Comparison of ENCODE assay signal across 25 cellular contexts in genomic region chr18:74630804-74631203, GRCh38. TPM values are rescaled to one million over a fixed set of nuclear protein-coding genes. Genes with fewer than 3 reads are reported as not detected.
DNase-seq lines count a peak whose midpoint lies in the region; ATAC-seq and TF ChIP-seq lines count a peak whose summit lies in the region.
"Had no signal": no experiment of that assay in that cellular context is flagged by ENCODE, and none has a peak within 500 bp of the region (broad histone marks: within the 10 kb centered on the region; RNA-seq: fewer than 3 reads in every experiment).

No MANE protein-coding gene starts in this region.

- no peak for TF ChIP-seq CTCF in CD4-positive, alpha-beta T cell (IDR thresholded peaks at IDR 0.05)

- CTCF ChIA-PET in CD4-positive, alpha-beta T cell (lab: Charles Lee) = interaction anchor here (1.2 to 1.5 kb wide), 2 partner anchors 32 to 33 kb away, joined by 3 to 4 read pairs; partner anchors contain the start of gene ZNF407
- CTCF ChIA-PET in activated CD4-positive, alpha-beta memory T cell treated with anti-CD3 and anti-CD28 coated beads, Interleukin-2, amount 10 ng/mL, durations not matched to agents 7 days and 5 days (lab: Charles Lee) = interaction anchor here (1.3 kb wide), 1 partner anchor 12 kb away, joined by 3 read pairs; no protein-coding TSS in a partner anchor
- CTCF ChIA-PET in naive thymus-derived CD4-positive, alpha-beta T cell (lab: Charles Lee) = interaction anchor here (1.0 kb wide), 1 partner anchor 606 kb away, joined by 3 read pairs; no protein-coding TSS in a partner anchor

- ATAC-seq in CD4-positive, alpha-beta T cell (ENCODE audit: poor library complexity) = no peak
- ATAC-seq in naive thymus-derived CD4-positive, alpha-beta T cell = no peak
- ATAC-seq in HG03159 (IDR thresholded peaks at IDR 0.05; ENCODE audit: unreplicated experiment) (no peak), HG03521 (IDR thresholded peaks at IDR 0.05; ENCODE audit: unreplicated experiment) (no peak)
- ATAC-seq: heart right ventricle, psoas muscle had no signal

- no peaks in the 10 kb centered on the region for H3K9me3 Mint-ChIP-seq in activated CD4-positive, alpha-beta T cell treated with anti-CD3 and anti-CD28 coated beads, Interleukin-2, amount 10 ng/mL, durations not matched to agents 24 days and 14 days
- H3K9me3 Mint-ChIP-seq in CD4-positive, alpha-beta T cell = no peaks in the 10 kb centered on the region
- no peaks in the 10 kb centered on the region for H3K9me3 Mint-ChIP-seq in activated CD4-positive, alpha-beta memory T cell treated with anti-CD3 and anti-CD28 coated beads, Interleukin-2, amount 10 ng/mL, durations not matched to agents 7 days and 5 days
- peaks cover 0 to 4% (median 0%) of the 10 kb centered on the region in 11 donors for H3K9me3 Mint-ChIP-seq in naive thymus-derived CD4-positive, alpha-beta T cell
- H3K9me3 Mint-ChIP-seq: activated T-cell treated with anti-CD3 and anti-CD28 coated beads, Interleukin-2, amount 50 U/mL, for 4 hours; brain had no signal

- peaks cover 0 to 3% (median 0%) of the 10 kb centered on the region in 3 experiments for H3K36me3 ChIP-seq in naive thymus-derived CD4-positive, alpha-beta T cell (ENCODE audit: control insufficient read depth in 2 of 3, insufficient read depth in 3 of 3, low read length in 3 of 3)

- peaks cover 24 to 44% of the 10 kb centered on the region in 2 donors for H3K4me1 ChIP-seq in naive thymus-derived CD4-positive, alpha-beta T cell (ENCODE audit: control insufficient read depth in 2 of 2, insufficient read depth in 2 of 2, low read length in 2 of 2)
- H3K4me1 ChIP-seq: adrenal gland, Caco-2, psoas muscle had no signal

- H3K27ac ChIP-seq in CD4-positive, alpha-beta T cell (ENCODE audit: low read depth, low read length) = no peak overlapping the region
- H3K27ac ChIP-seq in naive thymus-derived CD4-positive, alpha-beta T cell (ENCODE audit: low read depth, low read length) = peak overlapping the region; percentile 59
- H3K27ac ChIP-seq: adrenal gland, heart right ventricle, psoas muscle had no signal

- H3K4me1 Mint-ChIP-seq in activated CD4-positive, alpha-beta T cell treated with anti-CD3 and anti-CD28 coated beads, Interleukin-2, amount 10 ng/mL, durations not matched to agents 24 days and 14 days = peaks cover 38% of the 10 kb centered on the region
- peaks cover 68% of the 10 kb centered on the region for H3K4me1 Mint-ChIP-seq in CD4-positive, alpha-beta T cell (ENCODE audit: low read depth)
- H3K4me1 Mint-ChIP-seq in activated CD4-positive, alpha-beta memory T cell treated with anti-CD3 and anti-CD28 coated beads, Interleukin-2, amount 10 ng/mL, durations not matched to agents 7 days and 5 days = peaks cover 35% of the 10 kb centered on the region
- peaks cover 46 to 84% (median 67%) of the 10 kb centered on the region in 7 donors for H3K4me1 Mint-ChIP-seq in naive thymus-derived CD4-positive, alpha-beta T cell
- H3K4me1 Mint-ChIP-seq: brain had no signal

- H3K27me3 Mint-ChIP-seq in activated CD4-positive, alpha-beta T cell treated with anti-CD3 and anti-CD28 coated beads, Interleukin-2, amount 10 ng/mL, durations not matched to agents 24 days and 14 days = no peaks in the 10 kb centered on the region
- H3K27me3 Mint-ChIP-seq in CD4-positive, alpha-beta T cell = no peaks in the 10 kb centered on the region
- H3K27me3 Mint-ChIP-seq in activated CD4-positive, alpha-beta memory T cell treated with anti-CD3 and anti-CD28 coated beads, Interleukin-2, amount 10 ng/mL, durations not matched to agents 7 days and 5 days = no peaks in the 10 kb centered on the region
- H3K27me3 Mint-ChIP-seq in naive thymus-derived CD4-positive, alpha-beta T cell = no peaks in the 10 kb centered on the region
- H3K27me3 Mint-ChIP-seq: brain had no signal

- H3K27me3 ChIP-seq in CD4-positive, alpha-beta T cell (ENCODE audit: control insufficient read depth, insufficient read depth, low read length) = no peaks in the 10 kb centered on the region
- H3K27me3 ChIP-seq in naive thymus-derived CD4-positive, alpha-beta T cell (ENCODE audit: control insufficient read depth in 2 of 2, insufficient read depth in 2 of 2, low read length in 2 of 2) = no peaks in the 10 kb centered on the region
- H3K27me3 ChIP-seq: adrenal gland, heart right ventricle, SJSA1 had no signal

- DNase-seq in activated CD4-positive, alpha-beta T cell treated with anti-CD3 and anti-CD28 coated beads, Interleukin-2, amount 10 ng/mL, durations not matched to agents 24 days and 14 days = no peak
- no peak for DNase-seq in activated CD4-positive, alpha-beta T cell treated with anti-CD3 and anti-CD28 coated beads, Interleukin-2, amount 50 U/mL, for 48 hours
- DNase-seq in CD4-positive, alpha-beta T cell = no peak
- DNase-seq in activated CD4-positive, alpha-beta memory T cell treated with anti-CD3 and anti-CD28 coated beads, Interleukin-2, amount 10 ng/mL, durations not matched to agents 7 days and 5 days = no peak
- DNase-seq in naive thymus-derived CD4-positive, alpha-beta T cell = no peak
- no peak for DNase-seq in head of caudate nucleus
- DNase-seq: activated T-cell treated with anti-CD3 and anti-CD28 coated beads, Interleukin-2, amount 50 U/mL, for 4 hours; adrenal gland; AML-193; Caco-2; effector CD8-positive, alpha-beta T cell; foreskin fibroblast; heart right ventricle; mammary epithelial cell; NCI-H1105; NCI-H1930; NCI-H2227 treated with DMSO at 0.1 percent for 48 hours; NCI-H748 treated with DMSO at 0.1 percent for 48 hours; psoas muscle; stimulated activated CD8-positive, alpha-beta memory T cell treated with anti-CD3 and anti-CD28 coated beads, Interleukin-4, amount 100 ng/mL, for 48 hours; substantia nigra had no signal

- intact Hi-C loops in activated CD4-positive, alpha-beta T cell treated with anti-CD3 and anti-CD28 coated beads, Interleukin-2, amount 10 ng/mL, durations not matched to agents 24 days and 14 days (cut with micrococcal nuclease) = loop anchor here (2.0 to 10.0 kb wide), 2 partner anchors 34 to 444 kb away; partner anchors contain the start of gene ZNF407
- intact Hi-C loops in CD4-positive, alpha-beta T cell (cut with DNase I, micrococcal nuclease) = loop anchor here in 1 of 2 experiments (1.0 kb wide), 1 partner anchor 8 kb away; no protein-coding TSS in a partner anchor
- intact Hi-C loops in naive thymus-derived CD4-positive, alpha-beta T cell (cut with micrococcal nuclease) = loop anchor here (1.0 to 5.0 kb wide), 6 partner anchors 12 to 616 kb away; partner anchors contain the start of genes ZNF407 (in 2 of the 2) and TSHZ1 (in 1 of the 2)
- intact Hi-C loops in head of caudate nucleus (cut with DNase I) = no loop called here

- peak overlapping the region; percentile 83 for H3K4me3 Mint-ChIP-seq in activated CD4-positive, alpha-beta T cell treated with anti-CD3 and anti-CD28 coated beads, Interleukin-2, amount 10 ng/mL, durations not matched to agents 24 days and 14 days
- peak overlapping the region; percentile 64 for H3K4me3 Mint-ChIP-seq in CD4-positive, alpha-beta T cell
- H3K4me3 Mint-ChIP-seq in activated CD4-positive, alpha-beta memory T cell treated with anti-CD3 and anti-CD28 coated beads, Interleukin-2, amount 10 ng/mL, durations not matched to agents 7 days and 5 days = no peak overlapping the region
- H3K4me3 Mint-ChIP-seq in naive thymus-derived CD4-positive, alpha-beta T cell = peak overlapping the region; percentile 68 to 91 (median 86)
- H3K4me3 Mint-ChIP-seq: brain had no signal

- POLR2A ChIA-PET in CD4-positive, alpha-beta T cell (lab: Charles Lee) = interaction anchor here (0.9 to 4.7 kb wide), 9 partner anchors 7 to 579 kb away, joined by 3 to 53 read pairs (median 7); partner anchors contain the start of genes PTGR3, TSHZ1 and ZNF407
- POLR2A ChIA-PET in activated CD4-positive, alpha-beta memory T cell treated with anti-CD3 and anti-CD28 coated beads, Interleukin-2, amount 10 ng/mL, durations not matched to agents 7 days and 5 days (lab: Charles Lee) = interaction anchor here (1.3 to 2.6 kb wide), 2 partner anchors 33 to 440 kb away, joined by 3 to 20 read pairs; partner anchors contain the start of gene ZNF407
- POLR2A ChIA-PET in naive thymus-derived CD4-positive, alpha-beta T cell (lab: Charles Lee) = interaction anchor here (0.7 to 7.2 kb wide), 9 partner anchors 10 to 615 kb away, joined by 3 to 70 read pairs (median 4); partner anchors contain the start of genes TSHZ1 and ZNF407

- peaks cover 36% of the 10 kb centered on the region for H3K36me3 Mint-ChIP-seq in activated CD4-positive, alpha-beta T cell treated with anti-CD3 and anti-CD28 coated beads, Interleukin-2, amount 10 ng/mL, durations not matched to agents 24 days and 14 days (ENCODE audit: low read depth)
- peaks cover 29% of the 10 kb centered on the region for H3K36me3 Mint-ChIP-seq in CD4-positive, alpha-beta T cell (ENCODE audit: low read depth)
- H3K36me3 Mint-ChIP-seq in activated CD4-positive, alpha-beta memory T cell treated with anti-CD3 and anti-CD28 coated beads, Interleukin-2, amount 10 ng/mL, durations not matched to agents 7 days and 5 days (ENCODE audit: low read depth) = peaks cover 35% of the 10 kb centered on the region
- H3K36me3 Mint-ChIP-seq in naive thymus-derived CD4-positive, alpha-beta T cell = peaks cover 3 to 40% (median 14%) of the 10 kb centered on the region in 5 donors

- peak overlapping the region; percentile 6 for H3K4me3 ChIP-seq in naive thymus-derived CD4-positive, alpha-beta T cell (ENCODE audit: low read length)
- H3K4me3 ChIP-seq: adrenal gland, heart right ventricle, psoas muscle, SJSA1 had no signal

- peak overlapping the region; percentile 94 for H3K27ac Mint-ChIP-seq in activated CD4-positive, alpha-beta T cell treated with anti-CD3 and anti-CD28 coated beads, Interleukin-2, amount 10 ng/mL, durations not matched to agents 24 days and 14 days
- H3K27ac Mint-ChIP-seq in CD4-positive, alpha-beta T cell = peak overlapping the region; percentile 90
- H3K27ac Mint-ChIP-seq in activated CD4-positive, alpha-beta memory T cell treated with anti-CD3 and anti-CD28 coated beads, Interleukin-2, amount 10 ng/mL, durations not matched to agents 7 days and 5 days = peak overlapping the region; percentile 91
- peak overlapping the region; percentile 90 to 98 (median 95) for H3K27ac Mint-ChIP-seq in naive thymus-derived CD4-positive, alpha-beta T cell
- H3K27ac Mint-ChIP-seq: brain had no signal

- no peaks in the 10 kb centered on the region for H3K9me3 ChIP-seq in CD4-positive, alpha-beta T cell (ENCODE audit: control insufficient read depth, low read length)
- no peaks in the 10 kb centered on the region for H3K9me3 ChIP-seq in naive thymus-derived CD4-positive, alpha-beta T cell (ENCODE audit: control insufficient read depth in 2 of 3, low read length in 3 of 3)
- H3K9me3 ChIP-seq: adrenal gland, Caco-2, heart right ventricle, psoas muscle, SJSA1 had no signal

RNA-seq across cellular contexts. Expression of gene ZNF407, which starts 33.1 kb away (rescaled TPM):
- 17.8 and 18.1 TPM in 2 replicates for total RNA-seq in activated CD4-positive, alpha-beta T cell treated with anti-CD3 and anti-CD28 coated beads, Interleukin-2, amount 10 ng/mL, durations not matched to agents 24 days and 14 days
- total RNA-seq in CD4-positive, alpha-beta T cell = 10 to 100 TPM; 23.2 to 24.7 TPM
- total RNA-seq in activated CD4-positive, alpha-beta memory T cell treated with anti-CD3 and anti-CD28 coated beads, Interleukin-2, amount 10 ng/mL, durations not matched to agents 7 days and 5 days = 10 to 100 TPM; 11.7 to 13.4 TPM
- 10 to 100 TPM; 23.1 to 31.3 (median 29.7) TPM for total RNA-seq in naive thymus-derived CD4-positive, alpha-beta T cell
- polyA plus RNA-seq in naive thymus-derived CD4-positive, alpha-beta T cell = 1 to 10 TPM; 6.8 to 8.7 TPM
